17 cellular contexts compared by ENCODE assay signal in the genomic region with DNA sequence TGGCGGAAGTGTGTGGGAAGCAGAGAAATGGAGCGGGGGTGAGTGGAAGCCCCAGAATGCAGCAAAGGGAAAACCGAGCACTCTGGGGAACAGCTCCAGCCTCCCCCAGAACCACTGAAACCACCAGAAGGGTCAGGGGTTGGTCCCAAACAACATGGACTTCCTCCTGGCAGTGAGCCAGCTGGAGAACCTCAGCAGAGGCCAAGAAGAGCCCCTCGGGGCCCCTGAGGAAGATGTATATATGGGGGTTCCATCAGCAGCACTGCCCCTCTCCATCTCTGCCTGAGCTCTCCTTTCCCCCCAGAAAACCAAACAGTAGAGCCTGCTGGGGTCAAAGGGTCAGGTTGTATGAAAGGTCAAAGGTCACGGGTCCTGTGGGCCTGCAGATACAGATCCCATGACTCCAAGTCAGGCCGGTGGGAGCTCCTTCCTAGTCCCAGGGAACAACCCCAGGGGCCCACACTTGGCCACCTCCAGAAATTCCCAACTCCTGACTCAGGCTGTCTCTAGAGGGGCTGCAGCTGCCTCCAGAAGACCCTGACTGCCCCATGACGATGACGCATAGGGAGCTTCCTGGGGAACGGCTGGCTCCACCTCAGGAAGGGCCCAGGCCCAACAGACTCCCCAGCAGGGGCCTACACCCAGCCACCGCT. TPM values are rescaled to one million over a fixed set of nuclear protein-coding genes. Genes with fewer than 3 reads are reported as not detected.
DNase-seq lines count a peak whose midpoint lies in the region; ATAC-seq, FAIRE-seq and TF ChIP-seq lines count a peak whose summit lies in the region.
"Had no signal": no experiment of that assay in that cellular context is flagged by ENCODE, and none has a peak within 500 bp of the region (broad histone marks: within the 10 kb centered on the region; RNA-seq: fewer than 3 reads in every experiment).

No MANE protein-coding gene starts in this region.

- SMC1A ChIA-PET in GM12878 (lab: Charles Lee; ENCODE audit: uncharacterized antibody, unreplicated experiment) = no interaction called here

- no peak overlapping the region for H2BK15ac ChIP-seq in neuronal stem cell (ENCODE audit: low read length)

- no peak overlapping the region for H3K18ac ChIP-seq in neuronal stem cell (ENCODE audit: low read length)

- no peak overlapping the region for H3K23ac ChIP-seq in neuronal stem cell (ENCODE audit: low read depth, low read length, poor library complexity)

- CTCF ChIA-PET in GM12878 (lab: Yijun Ruan, JAX) = no interaction called here

- H2AK5ac ChIP-seq in neuronal stem cell (ENCODE audit: low read depth, low read length) = no peak overlapping the region

- no peaks in the 10 kb centered on the region for H3K79me2 ChIP-seq in GM12878 (ENCODE audit: control insufficient read depth, insufficient read depth, low read length)

- TF ChIP-seq EP300 in GM12878 (IDR thresholded peaks at IDR 0.05; ENCODE audit: borderline replicate concordance in 1 of 2, control insufficient read depth in 1 of 2, low read depth in 2 of 2, low read length in 2 of 2) = no peak

- H3K4me3 ChIP-seq in GM12878 = no peak overlapping the region
- H3K4me3 ChIP-seq in skeletal muscle tissue (ENCODE audit: low read length in 3 of 3) = no peak overlapping the region
- no peak overlapping the region for H3K4me3 ChIP-seq in neuronal stem cell (ENCODE audit: low read length in 2 of 2)
- H3K4me3 ChIP-seq: mucosa of descending colon, prostate gland had no signal

- POLR2A ChIA-PET in GM12878 (lab: Charles Lee) = no interaction called here

- RAD21 ChIA-PET in GM12878 (lab: Charles Lee; ENCODE audit: unreplicated experiment) = no interaction called here

- DNase-seq in ELR (ENCODE audit: low read depth) = peak; percentile 84
- no peak for DNase-seq in GM12878 (ENCODE audit: low read depth, low spot score)
- DNase-seq in left ventricle myocardium superior = peak; percentile 59
- no peak for DNase-seq in neuronal stem cell (ENCODE audit: low spot score)
- DNase-seq in D721Med (ENCODE audit: insufficient read length, low spot score) = no peak
- no peak for DNase-seq in NCI-H2171 (lab: John Stamatoyannopoulos, UW)
- DNase-seq in SIG-M5 (lab: John Stamatoyannopoulos, UW) = no peak
- DNase-seq: activated naive CD4-positive, alpha-beta T cell treated with Interleukin-2 at 50 U/mL for 16 hours; CD4-positive, CD25-positive, alpha-beta regulatory T cell; GDM1; Karpas-422; mucosa of descending colon; NCI-H187; NCI-H774; stimulated activated naive CD4-positive, alpha-beta T cell treated with Interleukin-2 at 50 U/mL for 16 hours had no signal

- intact Hi-C loops in GM12878 (cut with micrococcal nuclease; ENCODE audit: unreplicated experiment) (no loop called here), left ventricle myocardium superior (cut with micrococcal nuclease) (no loop called here)

- TF ChIP-seq CTCF in GM12878 (IDR thresholded peaks at IDR 0.05 in 2 of 3, conservative IDR thresholded peaks at IDR 0.05 in 1 of 3; ENCODE audit: control insufficient read depth in 2 of 3, extremely low read depth in 1 of 3, insufficient read depth in 1 of 3, low read depth in 3 of 3, low read length in 3 of 3) (no peak), D721Med (IDR thresholded peaks at IDR 0.05; ENCODE audit: insufficient read depth, missing control alignments) (no peak)

- ATAC-seq in GM12878 = no peak
- peak; percentile 53 for ATAC-seq in left ventricle myocardium superior
- ATAC-seq: mucosa of descending colon had no signal

- no peak for TF ChIP-seq RAD21 in GM12878 (IDR thresholded peaks at IDR 0.05; ENCODE audit: insufficient read depth, low read depth, low read length)

- H4K91ac ChIP-seq in neuronal stem cell (ENCODE audit: low read depth, low read length, poor library complexity) = no peak overlapping the region

- H3K4me2 ChIP-seq in GM12878 (ENCODE audit: control insufficient read depth, insufficient read depth) (no peak overlapping the region), neuronal stem cell (ENCODE audit: insufficient read depth, low read length, poor library complexity, severe bottlenecking) (no peak overlapping the region)

- H3K9me3 ChIP-seq in GM12878 (replicated peaks; ENCODE audit: control insufficient read depth, insufficient read depth, low read length) = no peaks in the 10 kb centered on the region
- no peaks in the 10 kb centered on the region for H3K9me3 ChIP-seq in skeletal muscle tissue (ENCODE audit: control insufficient read depth in 3 of 3, low read length in 3 of 3)
- H3K9me3 ChIP-seq in neuronal stem cell (replicated peaks in 1 of 2; ENCODE audit: control insufficient read depth in 2 of 2, insufficient read depth in 1 of 2, low read depth in 1 of 2, low read length in 2 of 2) = no peaks in the 10 kb centered on the region
- H3K9me3 ChIP-seq: mucosa of descending colon, prostate gland had no signal

- WGBS in GM12878 (ENCODE audit: insufficient coverage, insufficient replicate concordance, low lambda C conversion rate, missing lambda C conversion rate) = 21% methylated on average over 10 of the region's 10 CpGs
- WGBS in neuronal stem cell (ENCODE audit: extremely low coverage in 2 of 2, insufficient read length in 2 of 2, insufficient replicate concordance in 1 of 2), 2 donors = no CpG with 5 or more reads among the region's 10 CpGs

- H2AFZ ChIP-seq in GM12878 (ENCODE audit: control insufficient read depth, low read depth, low read length) = no peak overlapping the region
- no peak overlapping the region for H2AFZ ChIP-seq in neuronal stem cell (ENCODE audit: low read length)

- TF ChIP-seq POLR2A in GM12878 (IDR thresholded peaks at IDR 0.05; ENCODE audit: low read depth, low read length) = no peak

- H3K4ac ChIP-seq in neuronal stem cell (ENCODE audit: low read length) = no peak overlapping the region

- BruUV-seq in GM12878 (replicated peaks; lab: Mats Ljungman, UMichigan) = no TSS peak

- FAIRE-seq in GM12878 (lab: Jason Lieb, UNC) (no peak), D721Med (lab: Jason Lieb, UNC) (no peak)

- H3K14ac ChIP-seq in neuronal stem cell (ENCODE audit: low read length) = no peak overlapping the region

- H2BK12ac ChIP-seq in neuronal stem cell (ENCODE audit: low read length) = no peak overlapping the region

- H2BK120ac ChIP-seq in neuronal stem cell (ENCODE audit: low read depth, low read length) = no peak overlapping the region

- in situ Hi-C loops in GM12878 (cut with MboI) = no loop called here

- H3K79me1 ChIP-seq in neuronal stem cell (ENCODE audit: low read depth, low read length) = no peaks in the 10 kb centered on the region

- no peak overlapping the region for H4K8ac ChIP-seq in neuronal stem cell (ENCODE audit: low read depth, low read length)

- H3K4me1 ChIP-seq in GM12878 (ENCODE audit: control insufficient read depth, insufficient read depth, low read length) = no peaks in the 10 kb centered on the region
- H3K4me1 ChIP-seq in skeletal muscle tissue (ENCODE audit: control insufficient read depth in 3 of 3, insufficient read depth in 3 of 3, low read length in 3 of 3) = peaks cover 2 to 10% (median 9%) of the 10 kb centered on the region in 3 donors
- H3K4me1 ChIP-seq in neuronal stem cell (ENCODE audit: control insufficient read depth in 2 of 2, insufficient read depth in 1 of 2, low read depth in 1 of 2, low read length in 2 of 2) = no peaks in the 10 kb centered on the region
- H3K4me1 ChIP-seq: prostate gland had no signal

- H3K27me3 ChIP-seq in GM12878 (replicated peaks in 1 of 2; ENCODE audit: control insufficient read depth in 2 of 2, insufficient read depth in 2 of 2, low read length in 1 of 2) (no peaks in the 10 kb centered on the region; a peak in 1 of 4 replicates), skeletal muscle tissue (ENCODE audit: control insufficient read depth in 3 of 3, insufficient read depth in 3 of 3, low read length in 3 of 3) (no peaks in the 10 kb centered on the region), neuronal stem cell (ENCODE audit: control insufficient read depth in 3 of 3, insufficient read depth in 3 of 3, low read depth in 1 of 3, low read length in 3 of 3) (no peaks in the 10 kb centered on the region)

- no peak overlapping the region for H2BK5ac ChIP-seq in neuronal stem cell (ENCODE audit: low read length)

- H3K27ac ChIP-seq in GM12878 (ENCODE audit: control insufficient read depth, insufficient read depth) = no peak overlapping the region
- H3K27ac ChIP-seq in skeletal muscle tissue (ENCODE audit: low read depth, low read length) = peak overlapping the region; percentile 45
- no peak overlapping the region for H3K27ac ChIP-seq in neuronal stem cell (replicated peaks; ENCODE audit: low read length)
- H3K27ac ChIP-seq: prostate gland had no signal

- no peaks in the 10 kb centered on the region for H4K20me1 ChIP-seq in GM12878 (ENCODE audit: control insufficient read depth, insufficient read depth)

- no peak overlapping the region for H3K9ac ChIP-seq in GM12878 (ENCODE audit: control insufficient read depth, insufficient read depth, low read length)
- H3K9ac ChIP-seq in skeletal muscle tissue (ENCODE audit: low read depth in 1 of 3, low read length in 3 of 3) = no peak overlapping the region
- H3K9ac ChIP-seq in neuronal stem cell (ENCODE audit: low read depth, low read length, poor library complexity) = no peak overlapping the region

- no peaks in the 10 kb centered on the region for H3K36me3 ChIP-seq in GM12878 (ENCODE audit: control insufficient read depth in 2 of 2, insufficient read depth in 2 of 2, low read length in 1 of 2)
- no peaks in the 10 kb centered on the region for H3K36me3 ChIP-seq in skeletal muscle tissue (ENCODE audit: control insufficient read depth in 3 of 3, insufficient read depth in 3 of 3, low read length in 3 of 3)
- no peaks in the 10 kb centered on the region for H3K36me3 ChIP-seq in neuronal stem cell (replicated peaks in 1 of 2; ENCODE audit: control insufficient read depth in 2 of 2, insufficient read depth in 2 of 2, low read length in 2 of 2)
- H3K36me3 ChIP-seq: prostate gland had no signal

RNA-seq across cellular contexts. Expression of a gene that starts 48.5 kb away (rescaled TPM):
- total RNA-seq in GM12878 (2013; cell fraction: nucleolus; rRNA removed) = not detected in 2 replicates
- total RNA-seq in GM12878 (2014; rRNA removed) = not detected in 2 replicates
- not detected in 2 replicates for total RNA-seq in GM12878 (2014; rRNA removed; fragmentation: Illumina TruSeq; extraction: Trizol)
- 0.40 and 0.74 TPM in 2 replicates for total RNA-seq in GM12878 (2021)
- polyA plus RNA-seq in GM12878 (2011; ENCODE audit: low read depth) = not detected
- polyA plus RNA-seq in GM12878 (2011; rRNA removed) = 0.03 TPM in 1 of 2 replicates, not detected in the other
- 0.02 TPM in 1 of 2 replicates, not detected in the other for polyA plus RNA-seq in GM12878 (2011; cell fraction: cytosol; rRNA removed)
- 0.03 TPM in 1 of 2 replicates, not detected in the other for polyA plus RNA-seq in GM12878 (2011; cell fraction: nucleus; rRNA removed)
- not detected in 2 replicates for polyA plus RNA-seq in GM12878 (2012)
- not detected in 2 replicates for polyA plus RNA-seq in GM12878 (2014; fragmentation: Illumina TruSeq; extraction: Trizol)
- not detected for polyA plus RNA-seq in GM12878 (2014; fragmentation: Nextera tagmentation; extraction: Ambion mirVana)
- 0.01 TPM in 1 of 2 replicates, not detected in the other for polyA plus RNA-seq in GM12878 (2014; rRNA removed)
- under 1 TPM; 0.27 to 0.30 TPM for polyA plus RNA-seq in GM12878 (2016; fragmentation: Nextera tagmentation; extraction: Ambion mirVana)
- polyA minus RNA-seq in GM12878 (2011; rRNA and poly(A)+ RNA removed) = 0.05 TPM in 1 of 2 replicates, not detected in the other
- not detected in 2 replicates for polyA minus RNA-seq in GM12878 (2011; cell fraction: cytosol; rRNA and poly(A)+ RNA removed)
- not detected in 2 replicates for polyA minus RNA-seq in GM12878 (2011; cell fraction: nucleus; rRNA and poly(A)+ RNA removed)
- 256 TPM for total RNA-seq in left ventricle myocardium superior
- total RNA-seq in skeletal muscle tissue = 64.2 TPM
- 15.2 TPM for polyA plus RNA-seq in neuronal stem cell (2013, experiment 1 of 2)
- polyA plus RNA-seq in neuronal stem cell (2013, experiment 2 of 2) = 16.2 TPM
- polyA plus RNA-seq: CD4-positive, CD25-positive, alpha-beta regulatory T cell had no signal

Comparison
In these comparisons a context has a peak if more than half of its experiments do, and no peak if none do; other contexts are left out.
1. DNase-seq: peak in ELR (single experiment) and left ventricle myocardium superior (single experiment); none in GM12878 (single experiment), neuronal stem cell (single experiment), D721Med (single experiment), NCI-H2171 (single experiment) and SIG-M5 (single experiment).
2. RNA of a gene that starts 48.5 kb away (total RNA-seq): 256 TPM in left ventricle myocardium superior (single experiment) and 64.2 TPM in skeletal muscle tissue (single experiment); 0.40 to 0.74 TPM in GM12878; every median in the first group is over 10 times any median in the second.